24 cellular contexts compared by ENCODE assay signal in the genomic region with DNA sequence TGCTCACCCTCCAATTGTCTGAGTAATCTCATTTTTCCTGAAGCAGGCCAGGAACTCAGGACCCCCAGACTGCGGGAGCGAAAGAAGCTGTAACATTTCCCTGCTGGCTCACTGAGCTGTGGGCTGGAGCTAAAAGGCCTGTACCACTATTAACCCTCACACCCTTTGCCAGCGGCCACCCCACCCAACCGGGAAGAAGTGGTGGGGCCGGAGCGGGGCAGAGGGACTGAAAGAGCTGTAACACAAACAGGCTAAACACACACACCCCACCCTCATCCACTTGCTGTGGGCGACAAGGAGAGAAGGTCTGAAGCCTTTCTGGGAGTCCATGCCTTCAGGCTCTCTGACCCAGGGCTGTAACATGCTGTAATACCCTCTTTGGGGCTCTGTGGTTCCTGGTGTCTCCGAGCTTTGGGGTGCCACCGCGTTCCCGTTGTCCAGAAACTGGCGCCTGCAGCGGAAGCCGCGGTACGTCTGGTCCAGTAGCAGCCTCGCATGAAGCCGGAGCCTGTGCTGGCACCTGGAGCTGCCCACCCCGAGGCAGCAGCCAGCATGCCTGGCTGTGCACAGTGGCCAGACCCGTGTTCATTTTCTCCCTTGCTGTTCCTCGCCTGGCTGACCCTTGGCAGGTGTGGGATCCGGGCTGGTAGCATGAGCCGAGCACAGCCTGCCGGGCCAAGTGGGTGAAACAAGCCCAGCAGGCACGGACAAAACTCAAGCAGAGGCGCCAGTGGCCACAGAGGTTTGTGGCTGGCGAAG.
"Had no signal": no experiment of that assay in that cellular context is flagged by ENCODE, and none has a peak within 500 bp of the region (broad histone marks: within the 10 kb centered on the region; RNA-seq: fewer than 3 reads in every experiment).

No MANE protein-coding gene starts in this region.

- H3K27me3 ChIP-seq: breast epithelium, esophagus muscularis mucosa, foreskin keratinocyte, right atrium auricular region, vagina had no signal

- FAIRE-seq: colon had no signal

- H3K36me3 ChIP-seq: breast epithelium, esophagus muscularis mucosa, right atrium auricular region, vagina had no signal

- H3K4me1 ChIP-seq: breast epithelium, esophagus muscularis mucosa, parathyroid adenoma, right atrium auricular region, vagina had no signal

- DNase-seq: activated CD4-positive, alpha-beta memory T cell treated with anti-CD3 and anti-CD28 coated beads, Interleukin-2, amount 10 ng/mL, durations not matched to agents 7 days and 5 days; activated CD4-positive, alpha-beta T cell treated with anti-CD3 and anti-CD28 coated beads, Interleukin-2, amount 10 ng/mL, durations not matched to agents 24 days and 14 days; activated CD4-positive, CD25-positive, alpha-beta regulatory T cell treated with anti-CD3 and anti-CD28 coated beads, Interleukin-2, amount 50 U/mL, for 72 hours; activated CD8-positive, alpha-beta memory T cell treated with anti-CD3 and anti-CD28 coated beads, Interleukin-2, amount 50 U/mL, for 48 hours; activated naive CD8-positive, alpha-beta T cell treated with anti-CD3 and anti-CD28 coated beads, Interleukin-2, amount 50 U/mL, for 24 hours; activated T-cell treated with anti-CD3 and anti-CD28 coated beads, Interleukin-2, amount 50 U/mL, for 24 hours; dermis blood vessel endothelial cell; effector CD4-positive, alpha-beta T cell; foreskin keratinocyte; islet precursor cell; left cardiac atrium; midbrain; naive thymus-derived CD4-positive, alpha-beta T cell; nucleus accumbens; stimulated activated CD4-positive, alpha-beta T cell treated with anti-CD3 and anti-CD28 coated beads, Interleukin-2, amount 100 ng/mL, for 48 hours; stimulated activated naive CD4-positive, alpha-beta T cell treated with Interleukin-2 at 50 U/mL for 16 hours; T-helper 2 cell; trophoblast cell had no signal

- H3K27ac ChIP-seq: breast epithelium, esophagus muscularis mucosa, foreskin keratinocyte, parathyroid adenoma, right atrium auricular region, vagina had no signal

- H3K9ac ChIP-seq: parathyroid adenoma had no signal

- ATAC-seq: activated naive CD8-positive, alpha-beta T cell treated with anti-CD3 and anti-CD28 coated beads, Interleukin-2, amount 50 U/mL, for 24 hours; foreskin keratinocyte; left cardiac atrium; naive thymus-derived CD4-positive, alpha-beta T cell had no signal

- H3K4me3 ChIP-seq: breast epithelium, esophagus muscularis mucosa, right atrium auricular region, vagina had no signal

- H3K9me3 ChIP-seq: breast epithelium, esophagus muscularis mucosa, right atrium auricular region, vagina had no signal
